Comparison of ENCODE assay signal across 9 cellular contexts in the genomic region with DNA sequence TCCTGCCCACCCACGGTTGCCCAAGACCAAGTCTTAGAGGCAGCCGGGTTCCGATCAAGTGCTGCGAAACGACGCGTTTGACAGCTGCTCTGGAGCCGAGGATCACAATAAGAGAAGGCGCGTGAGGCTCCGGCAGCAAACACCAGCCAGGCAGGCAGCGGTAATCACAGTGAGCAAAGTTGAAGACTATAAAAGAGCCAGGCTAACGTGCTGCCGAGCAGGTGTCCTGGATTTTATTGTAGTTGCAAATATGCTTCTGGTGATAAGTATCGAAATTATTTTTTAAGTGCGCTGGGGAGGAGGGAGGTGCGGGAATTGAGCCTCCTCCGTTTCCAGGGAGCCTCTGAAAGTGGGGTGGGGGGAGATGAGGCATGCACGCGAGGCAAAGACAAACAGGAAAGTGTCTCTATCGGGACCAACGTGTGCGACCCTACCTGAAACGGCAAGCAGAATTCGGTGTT. TPM values are rescaled to one million over a fixed set of nuclear protein-coding genes. Genes with fewer than 3 reads are reported as not detected.
DNase-seq lines count a peak whose midpoint lies in the region; ATAC-seq and TF ChIP-seq lines count a peak whose summit lies in the region.
"Had no signal": no experiment of that assay in that cellular context is flagged by ENCODE, and none has a peak within 500 bp of the region (broad histone marks: within the 10 kb centered on the region; RNA-seq: fewer than 3 reads in every experiment).

No MANE protein-coding gene starts in this region.

- H4K20me1 ChIP-seq in GM23338 (replicated peaks; ENCODE audit: insufficient read depth), result no peaks in the 10 kb centered on the region
- H4K20me1 ChIP-seq in hepatocyte (ENCODE audit: insufficient read depth, poor library complexity, severe bottlenecking), result no peaks in the 10 kb centered on the region

- no peaks in the 10 kb centered on the region for H3K9me3 ChIP-seq in hepatocyte (ENCODE audit: low read depth)

- H3K9me2 ChIP-seq in GM23338 (ENCODE audit: insufficient read depth), result no peaks in the 10 kb centered on the region
- no peaks in the 10 kb centered on the region for H3K9me2 ChIP-seq in hepatocyte (replicated peaks; ENCODE audit: insufficient read depth)

- DNase-seq in GM23338 (ENCODE audit: low spot score), result peak; percentile 70
- no peak for DNase-seq in T-helper 2 cell treated with Interferon-gamma antibody and Interleukin-4, amounts not matched to agents 5 μg/mL and 100 μg/mL, for 36 hours (ENCODE audit: low spot score)
- DNase-seq in hepatocyte (ENCODE audit: low spot score), result peak; percentile 71
- no peak for DNase-seq in iPS-NIHi7 (ENCODE audit: extremely low spot score)
- DNase-seq in activated T-cell treated with anti-CD3 and anti-CD28 coated beads, Interleukin-2, amount 50 U/mL, for 24 hours, result no peak
- DNase-seq: cortex of kidney had no signal

- peak overlapping the region; percentile 63 for H3K4me3 Mint-ChIP-seq in GM23338
- H3K4me3 Mint-ChIP-seq in T-helper 2 cell treated with Interferon-gamma antibody and Interleukin-4, amounts not matched to agents 5 μg/mL and 100 μg/mL, for 36 hours, result peak overlapping the region; percentile 3
- H3K4me3 Mint-ChIP-seq in activated T-cell treated with anti-CD3 and anti-CD28 coated beads, Interleukin-2, amount 50 U/mL, for 24 hours, result no peak overlapping the region

- no peak for TF ChIP-seq CTCF in GM23338 (conservative IDR thresholded peaks at IDR 0.05; ENCODE audit: low read depth in 2 of 2)
- TF ChIP-seq CTCF in hepatocyte (IDR thresholded peaks at IDR 0.05; ENCODE audit: poor library complexity), result no peak

- no peaks in the 10 kb centered on the region for H3F3A ChIP-seq in GM23338 (replicated peaks; ENCODE audit: low read depth)

- 1% methylated on average over 25 of the region's 25 CpGs for WGBS in hepatocyte (ENCODE audit: low lambda C conversion rate, missing lambda C conversion rate)

- peaks cover 73% of the 10 kb centered on the region for H3K9me3 Mint-ChIP-seq in GM23338
- H3K9me3 Mint-ChIP-seq in T-helper 2 cell treated with Interferon-gamma antibody and Interleukin-4, amounts not matched to agents 5 μg/mL and 100 μg/mL, for 36 hours, result no peaks in the 10 kb centered on the region
- no peaks in the 10 kb centered on the region for H3K9me3 Mint-ChIP-seq in activated T-cell treated with anti-CD3 and anti-CD28 coated beads, Interleukin-2, amount 50 U/mL, for 24 hours

- no peaks in the 10 kb centered on the region for H3K4me1 Mint-ChIP-seq in GM23338
- peaks cover 5% of the 10 kb centered on the region for H3K4me1 Mint-ChIP-seq in T-helper 2 cell treated with Interferon-gamma antibody and Interleukin-4, amounts not matched to agents 5 μg/mL and 100 μg/mL, for 36 hours (ENCODE audit: low read depth)
- peaks cover 14% of the 10 kb centered on the region for H3K4me1 Mint-ChIP-seq in activated T-cell treated with anti-CD3 and anti-CD28 coated beads, Interleukin-2, amount 50 U/mL, for 24 hours (ENCODE audit: low read depth)

- peak overlapping the region; percentile 61 for H3K4me3 ChIP-seq in GM23338
- H3K4me3 ChIP-seq in hepatocyte, result peak overlapping the region; percentile 36
- H3K4me3 ChIP-seq in rectal smooth muscle tissue (ENCODE audit: low read length), result peak overlapping the region; percentile 56

- no peak overlapping the region for H3K27ac ChIP-seq in GM23338 (ENCODE audit: low read depth)
- H3K27ac ChIP-seq in hepatocyte, result no peak overlapping the region
- no peak overlapping the region for H3K27ac ChIP-seq in rectal smooth muscle tissue (ENCODE audit: low read depth, low read length)

- peak overlapping the region; percentile 84 for H3K4me2 ChIP-seq in GM23338
- peak overlapping the region; percentile 93 for H3K4me2 ChIP-seq in hepatocyte

- ATAC-seq in GM23338 (peak; percentile 64), GM21717 (IDR thresholded peaks at IDR 0.05; ENCODE audit: unreplicated experiment) (no peak), HG03097 (IDR thresholded peaks at IDR 0.05; ENCODE audit: low FRiP score, unreplicated experiment) (no peak)

- H3K27ac Mint-ChIP-seq in GM23338, result no peak overlapping the region
- H3K27ac Mint-ChIP-seq in T-helper 2 cell treated with Interferon-gamma antibody and Interleukin-4, amounts not matched to agents 5 μg/mL and 100 μg/mL, for 36 hours, result no peak overlapping the region
- H3K27ac Mint-ChIP-seq in activated T-cell treated with anti-CD3 and anti-CD28 coated beads, Interleukin-2, amount 50 U/mL, for 24 hours, result no peak overlapping the region

- H2AFZ ChIP-seq in GM23338 (peak overlapping the region; percentile 69), hepatocyte (peak overlapping the region; percentile 49)

- H3K36me3 Mint-ChIP-seq in GM23338 (ENCODE audit: low read depth), result peaks cover 19% of the 10 kb centered on the region; the same call in 2 of the 3 replicates
- H3K36me3 Mint-ChIP-seq in T-helper 2 cell treated with Interferon-gamma antibody and Interleukin-4, amounts not matched to agents 5 μg/mL and 100 μg/mL, for 36 hours (ENCODE audit: low read depth), result no peaks in the 10 kb centered on the region
- no peaks in the 10 kb centered on the region for H3K36me3 Mint-ChIP-seq in activated T-cell treated with anti-CD3 and anti-CD28 coated beads, Interleukin-2, amount 50 U/mL, for 24 hours (ENCODE audit: low read depth)

- no peaks in the 10 kb centered on the region for H3K36me3 ChIP-seq in GM23338 (ENCODE audit: insufficient read depth)
- no peaks in the 10 kb centered on the region for H3K36me3 ChIP-seq in hepatocyte (replicated peaks; ENCODE audit: insufficient read depth, low read depth)
- H3K36me3 ChIP-seq in rectal smooth muscle tissue (ENCODE audit: control insufficient read depth, insufficient read depth, low read length), result no peaks in the 10 kb centered on the region

- H3K79me2 ChIP-seq in GM23338 (replicated peaks; ENCODE audit: insufficient read depth) (no peaks in the 10 kb centered on the region), hepatocyte (no peaks in the 10 kb centered on the region)

- peaks cover 17% of the 10 kb centered on the region for H3K27me3 Mint-ChIP-seq in GM23338 (ENCODE audit: insufficient read depth, low read depth, poor library complexity)
- peaks cover 31% of the 10 kb centered on the region for H3K27me3 Mint-ChIP-seq in T-helper 2 cell treated with Interferon-gamma antibody and Interleukin-4, amounts not matched to agents 5 μg/mL and 100 μg/mL, for 36 hours (ENCODE audit: low read depth)
- peaks cover 43% of the 10 kb centered on the region for H3K27me3 Mint-ChIP-seq in activated T-cell treated with anti-CD3 and anti-CD28 coated beads, Interleukin-2, amount 50 U/mL, for 24 hours

- H3K27me3 ChIP-seq in GM23338 (ENCODE audit: insufficient read depth) (peaks cover 51% of the 10 kb centered on the region), hepatocyte (peaks cover 61% of the 10 kb centered on the region), rectal smooth muscle tissue (ENCODE audit: control insufficient read depth, insufficient read depth, low read length) (no peaks in the 10 kb centered on the region)

- H3K9ac ChIP-seq in rectal smooth muscle tissue (ENCODE audit: low read length), result no peak overlapping the region

- H3K4me1 ChIP-seq in GM23338 (ENCODE audit: insufficient read depth) (peaks cover 11% of the 10 kb centered on the region), hepatocyte (ENCODE audit: insufficient read depth) (peaks cover 14% of the 10 kb centered on the region), rectal smooth muscle tissue (ENCODE audit: control insufficient read depth, insufficient read depth, low read length) (no peaks in the 10 kb centered on the region)

TF ChIP-seq in GM23338, 12 proteins besides CTCF, POLR2A, EP300 and RAD21 (continues in another document):
- TF ChIP-seq ZNF331 (CRISPR knock-in tag; IDR thresholded peaks at IDR 0.05; ENCODE audit: low read depth) (no peak), EZH2 (IDR thresholded peaks at IDR 0.05; ENCODE audit: low read depth, unreplicated experiment) (no peak), STAT1 (IDR thresholded peaks at IDR 0.05; ENCODE audit: unreplicated experiment) (no peak), JUNB (IDR thresholded peaks at IDR 0.05; ENCODE audit: unreplicated experiment) (no peak), POLR2AphosphoS5 (IDR thresholded peaks at IDR 0.05; ENCODE audit: low read depth) (no peak)
- TF ChIP-seq, protein P1, sequence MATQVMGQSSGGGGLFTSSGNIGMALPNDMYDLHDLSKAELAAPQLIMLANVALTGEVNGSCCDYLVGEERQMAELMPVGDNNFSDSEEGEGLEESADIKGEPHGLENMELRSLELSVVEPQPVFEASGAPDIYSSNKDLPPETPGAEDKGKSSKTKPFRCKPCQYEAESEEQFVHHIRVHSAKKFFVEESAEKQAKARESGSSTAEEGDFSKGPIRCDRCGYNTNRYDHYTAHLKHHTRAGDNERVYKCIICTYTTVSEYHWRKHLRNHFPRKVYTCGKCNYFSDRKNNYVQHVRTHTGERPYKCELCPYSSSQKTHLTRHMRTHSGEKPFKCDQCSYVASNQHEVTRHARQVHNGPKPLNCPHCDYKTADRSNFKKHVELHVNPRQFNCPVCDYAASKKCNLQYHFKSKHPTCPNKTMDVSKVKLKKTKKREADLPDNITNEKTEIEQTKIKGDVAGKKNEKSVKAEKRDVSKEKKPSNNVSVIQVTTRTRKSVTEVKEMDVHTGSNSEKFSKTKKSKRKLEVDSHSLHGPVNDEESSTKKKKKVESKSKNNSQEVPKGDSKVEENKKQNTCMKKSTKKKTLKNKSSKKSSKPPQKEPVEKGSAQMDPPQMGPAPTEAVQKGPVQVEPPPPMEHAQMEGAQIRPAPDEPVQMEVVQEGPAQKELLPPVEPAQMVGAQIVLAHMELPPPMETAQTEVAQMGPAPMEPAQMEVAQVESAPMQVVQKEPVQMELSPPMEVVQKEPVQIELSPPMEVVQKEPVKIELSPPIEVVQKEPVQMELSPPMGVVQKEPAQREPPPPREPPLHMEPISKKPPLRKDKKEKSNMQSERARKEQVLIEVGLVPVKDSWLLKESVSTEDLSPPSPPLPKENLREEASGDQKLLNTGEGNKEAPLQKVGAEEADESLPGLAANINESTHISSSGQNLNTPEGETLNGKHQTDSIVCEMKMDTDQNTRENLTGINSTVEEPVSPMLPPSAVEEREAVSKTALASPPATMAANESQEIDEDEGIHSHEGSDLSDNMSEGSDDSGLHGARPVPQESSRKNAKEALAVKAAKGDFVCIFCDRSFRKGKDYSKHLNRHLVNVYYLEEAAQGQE (IDR thresholded peaks at IDR 0.05; ENCODE audit: unreplicated experiment), result no peak

RNA-seq across cellular contexts. Expression of a gene that starts 0.6 kb away (rescaled TPM):
- 2.2 and 2.4 TPM in 2 replicates for total RNA-seq in GM23338 (2014; rRNA removed; shearing (Covaris generic))
- 0.80 and 1.6 TPM in 2 replicates for polyA plus RNA-seq in GM23338 (2016; fragmentation: Nextera tagmentation; extraction: Ambion mirVana)
- total RNA-seq in hepatocyte, result 2.3 and 2.7 TPM in 2 replicates
- polyA plus RNA-seq in hepatocyte, result 0.57 and 0.89 TPM in 2 replicates

Comparison
In these comparisons a context has a peak if more than half of its experiments do, and no peak if none do; other contexts are left out.
1. DNase-seq: peak in GM23338 (single experiment) and hepatocyte (single experiment); none in T-helper 2 cell treated with Interferon-gamma antibody and Interleukin-4, amounts not matched to agents 5 μg/mL and 100 μg/mL, for 36 hours (single experiment), iPS-NIHi7 (single experiment) and activated T-cell treated with anti-CD3 and anti-CD28 coated beads, Interleukin-2, amount 50 U/mL, for 24 hours (single experiment).
2. Peak in every context shown above with its lines, with median percentiles within 50 percentile points of each other: H3K4me3 ChIP-seq.